9 cellular contexts compared by ENCODE assay signal in the genomic region with DNA sequence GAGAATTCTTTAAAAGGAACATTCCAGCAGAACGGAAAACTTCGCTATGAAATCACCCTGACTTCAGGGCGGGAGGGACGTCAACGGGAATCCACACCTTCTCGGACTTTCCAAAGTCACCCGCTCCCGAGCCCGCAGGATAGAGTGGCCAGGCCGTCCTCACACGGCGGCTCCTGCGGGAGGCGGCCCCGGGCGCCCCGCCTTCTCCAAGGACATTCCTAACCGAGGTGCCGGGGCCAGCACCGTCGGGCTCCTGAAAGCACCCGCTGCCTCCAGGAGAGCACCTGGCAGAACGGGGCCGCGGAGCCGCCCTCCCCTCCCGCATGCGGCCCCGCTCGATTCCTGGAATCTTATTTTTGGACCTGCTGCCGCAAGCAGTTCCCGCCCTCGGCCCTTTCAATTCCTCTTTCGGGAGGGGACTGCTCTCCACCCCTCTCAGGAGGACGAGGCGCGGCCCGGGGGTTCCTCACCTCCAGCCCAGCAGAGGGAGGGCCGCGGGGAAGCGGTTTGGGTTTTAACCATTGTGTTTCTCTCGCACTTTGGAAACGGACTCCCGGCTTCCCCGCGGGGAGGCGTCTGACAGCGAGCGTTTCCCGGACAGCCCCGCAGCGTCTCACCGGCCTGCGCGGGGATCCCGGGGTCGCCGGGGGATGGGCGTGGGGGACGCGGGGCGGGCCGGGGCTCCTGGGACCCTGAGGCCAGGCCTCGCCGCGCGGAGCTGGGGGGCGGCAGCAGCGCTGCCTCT. TPM values are rescaled to one million over a fixed set of nuclear protein-coding genes. Genes with fewer than 3 reads are reported as not detected.
A peak's percentile ranks its signal among the peaks of the same experiment; 100 is the strongest.
DNase-seq lines count a peak whose midpoint lies in the region; ATAC-seq, FAIRE-seq and TF ChIP-seq lines count a peak whose summit lies in the region.
"Had no signal": no experiment of that assay in that cellular context is flagged by ENCODE, and none has a peak within 500 bp of the region (broad histone marks: within the 10 kb centered on the region; RNA-seq: fewer than 3 reads in every experiment).

No MANE protein-coding gene starts in this region.

- CTCF ChIA-PET in endothelial cell of umbilical vein (lab: Charles Lee), result interaction anchor here (0.9 to 1.2 kb wide), 5 partner anchors 25 to 85 kb away, joined by 3 to 6 read pairs (median 5); no protein-coding TSS in a partner anchor

- peak overlapping the region; percentile 68 for H3K4me2 ChIP-seq in endothelial cell of umbilical vein (ENCODE audit: insufficient read depth, low read length)

- H3K4me1 ChIP-seq in SJSA1 (replicated peaks), result peaks cover 9% of the 10 kb centered on the region
- H3K4me1 ChIP-seq in endothelial cell of umbilical vein (ENCODE audit: control insufficient read depth, extremely low read depth, insufficient read depth, low read length), result peaks cover 11% of the 10 kb centered on the region

- no peak for TF ChIP-seq POLR2A in endothelial cell of umbilical vein (IDR thresholded peaks at IDR 0.05; ENCODE audit: low read depth, low read length)

- H3K4me3 ChIP-seq in SJSA1 (peak overlapping the region; percentile 80), endothelial cell of umbilical vein (replicated peaks in 1 of 3; ENCODE audit: insufficient read depth in 1 of 3, low read depth in 1 of 3, low read length in 3 of 3) (peak overlapping the region; percentile 37 to 52 (median 44))

- H3K4me1 Mint-ChIP-seq in mesothelial cell of epicardium, result peaks cover 42% of the 10 kb centered on the region
- peaks cover 31% of the 10 kb centered on the region for H3K4me1 Mint-ChIP-seq in type B pancreatic cell (ENCODE audit: unreplicated experiment)

- no peaks in the 10 kb centered on the region; the same call in 1 of the 2 replicates for H3K36me3 ChIP-seq in SJSA1
- H3K36me3 ChIP-seq in endothelial cell of umbilical vein (ENCODE audit: control insufficient read depth in 2 of 2, extremely low read depth in 1 of 2, insufficient read depth in 2 of 2, low read length in 2 of 2), result no peaks in the 10 kb centered on the region
- H3K36me3 ChIP-seq: neutrophil had no signal

- no peak overlapping the region for H3K27ac ChIP-seq in SJSA1
- no peak overlapping the region for H3K27ac ChIP-seq in endothelial cell of umbilical vein (ENCODE audit: insufficient read depth, low read depth, low read length)
- H3K27ac ChIP-seq: neutrophil had no signal

- H3K27ac Mint-ChIP-seq in mesothelial cell of epicardium, result peak overlapping the region; percentile 88
- peak overlapping the region; percentile 81 for H3K27ac Mint-ChIP-seq in type B pancreatic cell

- dilution Hi-C loops in endothelial cell of umbilical vein (cut with MboI; ENCODE audit: extremely low pct_ligation_motif_present, low sequenced_read_pairs), result no loop called here

- H3K27me3 ChIP-seq in SJSA1 (replicated peaks) (no peaks in the 10 kb centered on the region), endothelial cell of umbilical vein (ENCODE audit: control insufficient read depth in 2 of 2, insufficient read depth in 2 of 2, low read length in 2 of 2) (peaks cover 10 to 20% of the 10 kb centered on the region in 2 experiments)

- no peaks in the 10 kb centered on the region for H3K9me3 Mint-ChIP-seq in mesothelial cell of epicardium
- H3K9me3 Mint-ChIP-seq in type B pancreatic cell, result no peaks in the 10 kb centered on the region

- ATAC-seq in GM21381 (IDR thresholded peaks at IDR 0.05; ENCODE audit: unreplicated experiment), result no peak
- no peak for ATAC-seq in HG02840 (IDR thresholded peaks at IDR 0.05; ENCODE audit: low FRiP score, unreplicated experiment)

- intact Hi-C loops in endothelial cell of umbilical vein (cut with micrococcal nuclease), result loop anchor here (1.0 to 5.0 kb wide), 3 partner anchors 42 to 74 kb away; no protein-coding TSS in a partner anchor

- H3K9ac ChIP-seq in endothelial cell of umbilical vein (replicated peaks; ENCODE audit: extremely low read depth, insufficient read depth, low read length), result peak overlapping the region; percentile 36

- H3K79me2 ChIP-seq in endothelial cell of umbilical vein (ENCODE audit: control insufficient read depth, insufficient read depth, low read length), result no peaks in the 10 kb centered on the region

- H2AFZ ChIP-seq in endothelial cell of umbilical vein (ENCODE audit: low read depth, low read length), result peak overlapping the region; percentile 61

- no TSS peak for BruUV-seq in endothelial cell of umbilical vein (replicated peaks; lab: Mats Ljungman, UMichigan)

- no peaks in the 10 kb centered on the region for H3K9me1 ChIP-seq in endothelial cell of umbilical vein (replicated peaks; ENCODE audit: control insufficient read depth, extremely low read depth, insufficient read depth, low read length)

- FAIRE-seq in endothelial cell of umbilical vein (lab: Jason Lieb, UNC), result no peak

- no peaks in the 10 kb centered on the region for H4K20me1 ChIP-seq in endothelial cell of umbilical vein (replicated peaks; ENCODE audit: control insufficient read depth, extremely low read depth, insufficient read depth, low read length)

- no peak for DNase-seq in AG09319 (ENCODE audit: extremely low read depth, low read depth)
- peak; percentile 83 for DNase-seq in GM20000 (ENCODE audit: low spot score)
- peak in 1 of 2 experiments; percentile 26 for DNase-seq in SJSA1 (ENCODE audit: low read depth in 1 of 2, low spot score in 2 of 2)
- DNase-seq in endothelial cell of umbilical vein (ENCODE audit: low read depth, low spot score), result peak; percentile 30
- DNase-seq in mesothelial cell of epicardium (ENCODE audit: low spot score in 2 of 2, unreplicated experiment in 2 of 2), result peak in 1 of 2 experiments; percentile 56
- peak; percentile 70 for DNase-seq in type B pancreatic cell (ENCODE audit: extremely low spot score, unreplicated experiment)

- H3K9me3 ChIP-seq in SJSA1 (replicated peaks) (no peaks in the 10 kb centered on the region; the same call in 1 of the 2 replicates), endothelial cell of umbilical vein (replicated peaks; ENCODE audit: control insufficient read depth, insufficient read depth, low read length) (no peaks in the 10 kb centered on the region)

- peak overlapping the region; percentile 70 for H3K4me3 Mint-ChIP-seq in mesothelial cell of epicardium
- H3K4me3 Mint-ChIP-seq in type B pancreatic cell, result peak overlapping the region; percentile 90

- POLR2A ChIA-PET in endothelial cell of umbilical vein (lab: Charles Lee), result no interaction called here

- TF ChIP-seq CTCF in AG09319 (IDR thresholded peaks at IDR 0.05; ENCODE audit: low read depth, low read length) (peak; percentile 17), GM20000 (IDR thresholded peaks at IDR 0.05; ENCODE audit: extremely low read depth, missing control alignments) (no peak), endothelial cell of umbilical vein (IDR thresholded peaks at IDR 0.05; ENCODE audit: extremely low read depth in 1 of 2, insufficient read depth in 1 of 2, low read depth in 1 of 2, low read length in 2 of 2) (no peak), mesothelial cell of epicardium (IDR thresholded peaks at IDR 0.05; ENCODE audit: unreplicated experiment) (no peak), type B pancreatic cell (conservative IDR thresholded peaks at IDR 0.05) (no peak)

- peaks cover 41% of the 10 kb centered on the region for H3K27me3 Mint-ChIP-seq in mesothelial cell of epicardium (ENCODE audit: low read depth)
- H3K27me3 Mint-ChIP-seq in type B pancreatic cell, result peaks cover 32% of the 10 kb centered on the region

- H3K36me3 Mint-ChIP-seq in mesothelial cell of epicardium, result no peaks in the 10 kb centered on the region
- H3K36me3 Mint-ChIP-seq in type B pancreatic cell, result peaks cover 15% of the 10 kb centered on the region

TF ChIP-seq in endothelial cell of umbilical vein, 7 proteins besides CTCF, POLR2A, EP300 and RAD21:
- TF ChIP-seq JUN (IDR thresholded peaks at IDR 0.05; ENCODE audit: borderline replicate concordance, insufficient read depth, insufficient read length, low read depth), result no peak
- no peak for TF ChIP-seq GATA2 (IDR thresholded peaks at IDR 0.05; ENCODE audit: insufficient read depth, insufficient read length, low read depth, low read length)
- TF ChIP-seq POLR2AphosphoS5 (IDR thresholded peaks at IDR 0.05; ENCODE audit: insufficient read depth, low read depth, low read length), result no peak
- TF ChIP-seq EZH2 (IDR thresholded peaks at IDR 0.05; ENCODE audit: borderline replicate concordance, low read depth, low read length, severe bottlenecking), result no peak
- no peak for TF ChIP-seq MYC (IDR thresholded peaks at IDR 0.05; ENCODE audit: low read depth, low read length)
- TF ChIP-seq, protein P1, sequence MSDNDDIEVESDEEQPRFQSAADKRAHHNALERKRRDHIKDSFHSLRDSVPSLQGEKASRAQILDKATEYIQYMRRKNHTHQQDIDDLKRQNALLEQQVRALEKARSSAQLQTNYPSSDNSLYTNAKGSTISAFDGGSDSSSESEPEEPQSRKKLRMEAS (IDR thresholded peaks at IDR 0.05; ENCODE audit: insufficient read depth, insufficient read length), result no peak
- no peak for TF ChIP-seq FOS (IDR thresholded peaks at IDR 0.05; ENCODE audit: borderline replicate concordance, insufficient read depth, low read length)

RNA-seq across cellular contexts. Expression of a gene that starts 0.9 kb away (rescaled TPM):
- total RNA-seq in SJSA1 (2014; rRNA removed; shearing (Covaris generic)), result 41.7 and 45.3 TPM in 2 replicates
- total RNA-seq in endothelial cell of umbilical vein (69.2 and 84.4 TPM in 2 replicates), mesothelial cell of epicardium (67.4 to 74.1 TPM (median 71.5 TPM) in 3 replicates), type B pancreatic cell (ENCODE audit: low replicate concordance) (42.9 and 102 TPM in 2 replicates)
- polyA plus RNA-seq in endothelial cell of umbilical vein, result 109 and 123 TPM in 2 replicates
- 80.9 and 110 TPM in 2 replicates for polyA plus RNA-seq in endothelial cell of umbilical vein (2011; cell fraction: cytosol; rRNA removed)
- 93.9 and 109 TPM in 2 replicates for polyA plus RNA-seq in endothelial cell of umbilical vein (2011; cell fraction: nucleus; rRNA removed)
- 47.4 and 98.2 TPM in 2 replicates for polyA plus RNA-seq in endothelial cell of umbilical vein (2012)
- 32.6 and 35.2 TPM in 2 replicates for polyA minus RNA-seq in endothelial cell of umbilical vein
- 5.8 TPM for polyA minus RNA-seq in endothelial cell of umbilical vein (2011; cell fraction: cytosol; rRNA and poly(A)+ RNA removed)
- 13.6 and 24.8 TPM in 2 replicates for polyA minus RNA-seq in endothelial cell of umbilical vein (2011; cell fraction: nucleus; rRNA and poly(A)+ RNA removed)
